Comparison of ENCODE assay signal across 2 cellular contexts in the genomic region with DNA sequence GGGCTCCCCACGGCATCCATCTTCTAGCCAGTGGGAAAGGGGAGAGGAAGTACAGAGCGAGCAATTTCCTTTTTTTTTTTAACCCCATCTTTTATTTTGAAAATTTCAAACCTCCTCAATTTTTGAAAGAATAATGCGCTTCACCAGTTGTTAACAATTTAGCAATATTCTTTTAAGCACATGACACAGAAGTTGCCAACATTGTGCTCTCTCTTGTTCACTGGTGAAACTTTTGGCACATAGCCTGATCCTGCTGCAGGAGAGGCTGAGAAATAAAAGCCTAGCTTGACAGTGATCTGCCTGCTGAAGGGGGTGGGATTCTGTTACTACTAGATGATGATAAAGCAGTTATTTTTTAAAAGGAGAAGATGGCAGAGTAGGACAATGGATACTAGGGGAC.
A peak's percentile ranks its signal among the peaks of the same experiment; 100 is the strongest.
TF ChIP-seq lines count a peak whose summit lies in the region.

No MANE protein-coding gene starts in this region.

TF ChIP-seq in IMR-90, 13 proteins besides CTCF, POLR2A, EP300 and RAD21:
- no peak for TF ChIP-seq RCOR1 (IDR thresholded peaks at IDR 0.05; ENCODE audit: insufficient replicate concordance, low read length)

TF ChIP-seq in K562, 482 proteins besides CTCF, POLR2A, EP300 and RAD21:
- TF ChIP-seq ZNF316 (IDR thresholded peaks at IDR 0.05): 0 out of 2 replicates have a peak, but pooled peaks have one; percentile 3
- TF ChIP-seq E2F3 (CRISPR knock-in tag; IDR thresholded peaks at IDR 0.05): no peak
